ENCODE assay signal across 9 cellular contexts in the genomic region with DNA sequence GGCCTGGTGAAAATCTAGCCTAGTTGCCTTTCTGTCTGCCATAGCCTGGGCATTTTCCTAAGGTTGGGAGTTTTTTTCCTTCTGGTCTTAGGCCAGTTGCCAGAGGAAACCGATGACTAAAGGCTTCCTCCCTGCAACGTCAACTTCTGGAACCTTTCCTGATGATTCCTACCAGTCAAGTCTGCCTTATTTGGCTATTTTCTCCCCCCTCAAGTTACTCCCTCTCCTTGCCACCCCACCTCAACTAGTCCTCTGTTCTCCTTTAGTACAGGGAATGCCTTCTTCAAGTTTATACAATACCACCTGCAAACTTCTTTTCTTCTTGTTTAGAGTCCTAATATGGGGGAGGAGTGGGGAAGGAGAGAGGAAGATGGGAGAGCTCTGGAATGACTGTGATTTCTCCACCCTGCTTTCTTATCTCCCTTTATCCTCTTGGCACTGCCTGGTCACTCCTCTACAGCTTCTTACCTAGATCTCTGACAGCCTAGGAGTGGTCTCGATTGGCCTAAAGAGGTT. TPM values are rescaled to one million over a fixed set of nuclear protein-coding genes. Genes with fewer than 3 reads are reported as not detected.
DNase-seq lines count a peak whose midpoint lies in the region; ATAC-seq and TF ChIP-seq lines count a peak whose summit lies in the region.
"Had no signal": no experiment of that assay in that cellular context is flagged by ENCODE, and none has a peak within 500 bp of the region (broad histone marks: within the 10 kb centered on the region; RNA-seq: fewer than 3 reads in every experiment).

No MANE protein-coding gene starts in this region.

- ATAC-seq in T-cell (replicated peaks in 1 of 4) (no peak), sciatic nerve (peak; percentile 73), HG02938 (IDR thresholded peaks at IDR 0.05; ENCODE audit: unreplicated experiment) (no peak), GM19467 (IDR thresholded peaks at IDR 0.05; ENCODE audit: unreplicated experiment) (no peak)
- ATAC-seq: GM23338 had no signal

- POLR2A ChIA-PET in T-cell (lab: Charles Lee) = interaction anchor here in 1 of 2 donors (0.7 kb wide), 1 partner anchor 81 kb away, joined by 4 read pairs; no protein-coding TSS in a partner anchor

- H3K4me3 ChIP-seq in fibroblast of pulmonary artery (replicated peaks; ENCODE audit: low read depth, low read length) = peak overlapping the region; percentile 8
- H3K4me3 ChIP-seq: GM23338 had no signal

- H3K4me1 Mint-ChIP-seq in T-cell = peaks cover 88 to 95% (median 89%) of the 10 kb centered on the region in 3 donors

- peak overlapping the region; percentile 41 to 90 (median 42) for H3K4me3 Mint-ChIP-seq in T-cell
- H3K4me3 Mint-ChIP-seq: GM23338 had no signal

- CTCF ChIA-PET in T-cell (lab: Charles Lee) = no interaction called here

- intact Hi-C loops in sciatic nerve (cut with DNase I) = no loop called here

- peak; percentile 89 for DNase-seq in EL
- DNase-seq in T-cell = no peak
- peak; percentile 95 for DNase-seq in fibroblast of pulmonary artery (ENCODE audit: low read depth)
- no peak for DNase-seq in sciatic nerve (ENCODE audit: low spot score)
- no peak for DNase-seq in NCI-H1436 (lab: John Stamatoyannopoulos, UW)
- DNase-seq in SKM-1 (lab: John Stamatoyannopoulos, UW; ENCODE audit: unreplicated experiment) = no peak

- no peak for TF ChIP-seq CTCF in fibroblast of pulmonary artery (IDR thresholded peaks at IDR 0.05; ENCODE audit: low read length, missing control alignments)

- H3K36me3 Mint-ChIP-seq in T-cell = peaks cover 33% of the 10 kb centered on the region

- H3K9me3 Mint-ChIP-seq in T-cell = no peaks in the 10 kb centered on the region
- H3K9me3 Mint-ChIP-seq: GM23338 had no signal

- no peaks in the 10 kb centered on the region for H3K27me3 Mint-ChIP-seq in T-cell

- peak overlapping the region; percentile 82 to 87 for H3K27ac Mint-ChIP-seq in T-cell
- H3K27ac Mint-ChIP-seq: GM23338 had no signal

RNA-seq across cellular contexts. Expression of a gene that starts 10.6 kb away (rescaled TPM):
- total RNA-seq in T-cell = 100 to 1,000 TPM; 324 to 383 (median 348) TPM
- 325 TPM for total RNA-seq in sciatic nerve

Comparison
In these comparisons a context has a peak if more than half of its experiments do, and no peak if none do; other contexts are left out.
1. DNase-seq: peak in EL (single experiment) and fibroblast of pulmonary artery (single experiment); none in T-cell (0 of 34), sciatic nerve (single experiment), NCI-H1436 (single experiment) and SKM-1 (single experiment).